In the genomic region with DNA sequence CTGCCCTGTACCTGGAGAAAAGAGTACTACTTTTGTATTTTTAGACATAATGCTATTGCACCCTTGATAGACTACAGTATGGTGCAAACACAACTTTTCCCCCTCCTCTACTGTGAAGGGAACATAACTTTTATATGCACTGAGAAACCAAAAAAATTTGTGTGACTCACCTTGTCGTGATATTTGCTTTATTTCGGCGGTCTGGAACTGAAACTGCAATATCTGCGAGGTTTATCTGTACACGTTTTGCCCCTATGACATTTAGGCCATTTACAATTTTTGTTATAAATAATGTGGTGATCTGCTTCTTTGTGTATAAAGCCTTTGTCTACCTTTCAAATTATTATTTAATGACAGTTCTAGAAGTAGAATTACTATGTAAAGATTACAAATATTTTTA, we compare ENCODE assay signal across 8 cellular contexts.
"Had no signal": no experiment of that assay in that cellular context is flagged by ENCODE, and none has a peak within 500 bp of the region (broad histone marks: within the 10 kb centered on the region; RNA-seq: fewer than 3 reads in every experiment).

No MANE protein-coding gene starts in this region.

- H3K27ac Mint-ChIP-seq: naive B cell had no signal

- H3K36me3 Mint-ChIP-seq: immature natural killer cell, naive B cell had no signal

- DNase-seq: activated effector memory CD4-positive, alpha-beta T cell treated with anti-CD3 and anti-CD28 coated beads, Interleukin-2, amount 50 U/mL, for 16 hours; immature natural killer cell; left cardiac atrium; naive B cell; posterior cingulate gyrus; stimulated activated CD4-positive, alpha-beta T cell treated with anti-CD3 and anti-CD28 coated beads, Interleukin-4, amount 100 ng/mL, for 4 hours; transverse colon had no signal

- ATAC-seq: esophagus mucosa, left cardiac atrium had no signal

- H3K9me3 Mint-ChIP-seq: immature natural killer cell had no signal

- H3K4me3 Mint-ChIP-seq: immature natural killer cell, naive B cell had no signal
